ENCODE assay signal across 17 cellular contexts in the genomic region with DNA sequence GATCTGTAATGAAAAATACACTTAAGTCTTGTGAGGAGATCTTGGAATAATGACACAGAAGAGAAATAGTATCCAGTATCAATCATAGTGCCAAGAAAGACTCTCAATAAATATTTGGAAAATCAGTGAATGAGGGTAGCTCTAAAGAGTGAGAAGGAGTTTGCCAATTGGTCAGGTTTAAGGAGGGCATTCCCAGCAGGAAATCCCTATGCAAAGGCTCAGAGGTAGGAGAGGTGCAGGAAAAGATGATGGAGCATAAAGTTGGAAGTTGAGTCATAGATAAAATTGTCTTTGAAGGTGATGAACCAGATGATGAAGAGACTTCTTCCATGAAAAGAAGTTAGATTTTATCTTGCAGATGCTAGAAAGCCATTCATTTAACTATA.
"Had no signal": no experiment of that assay in that cellular context is flagged by ENCODE, and none has a peak within 500 bp of the region (broad histone marks: within the 10 kb centered on the region; RNA-seq: fewer than 3 reads in every experiment).

No MANE protein-coding gene starts in this region.

- H3K9me3 ChIP-seq: right lobe of liver, stomach had no signal

- H3K36me3 ChIP-seq: right lobe of liver, stomach had no signal

- H3K9me3 Mint-ChIP-seq: nephron; stimulated activated effector memory CD8-positive, alpha-beta T cell treated with anti-CD3 and anti-CD28 coated beads, Interleukin-12 subunit alpha, Interleukin-12 subunit beta, amount 100 ng/mL, for 72 hours had no signal

- DNase-seq: activated CD4-positive, alpha-beta T cell treated with anti-CD3 and anti-CD28 coated beads, Interleukin-2, amount 50 U/mL, for 4 hours; activated gamma-delta T cell; caudate nucleus; dorsolateral prefrontal cortex; foreskin keratinocyte; hypothalamus; islet precursor cell; mammary epithelial cell; midbrain; right lobe of liver; stimulated activated CD4-positive, alpha-beta T cell treated with anti-CD3 and anti-CD28 coated beads, Interleukin-4, amount 100 ng/mL, for 1 hour; stomach had no signal

- H3K4me3 Mint-ChIP-seq: activated naive CD8-positive, alpha-beta T cell; stimulated activated effector memory CD8-positive, alpha-beta T cell treated with anti-CD3 and anti-CD28 coated beads, Interleukin-12 subunit alpha, Interleukin-12 subunit beta, amount 100 ng/mL, for 72 hours; type B pancreatic cell had no signal

- H3K27ac ChIP-seq: foreskin keratinocyte, right lobe of liver, stomach had no signal

- H3K4me3 ChIP-seq: dorsolateral prefrontal cortex, right lobe of liver, smooth muscle cell, stomach had no signal

- H3K27me3 ChIP-seq: dorsolateral prefrontal cortex, foreskin keratinocyte, right lobe of liver, stomach had no signal

- H3K27me3 Mint-ChIP-seq: activated naive CD8-positive, alpha-beta T cell; type B pancreatic cell had no signal

- H3K27ac Mint-ChIP-seq: activated naive CD8-positive, alpha-beta T cell; nephron; stimulated activated effector memory CD8-positive, alpha-beta T cell treated with anti-CD3 and anti-CD28 coated beads, Interleukin-12 subunit alpha, Interleukin-12 subunit beta, amount 100 ng/mL, for 72 hours; type B pancreatic cell had no signal

- ATAC-seq: foreskin keratinocyte; right lobe of liver; stimulated activated effector memory CD8-positive, alpha-beta T cell treated with anti-CD3 and anti-CD28 coated beads, Interleukin-12 subunit alpha, Interleukin-12 subunit beta, amount 100 ng/mL, for 72 hours had no signal

- H3K36me3 Mint-ChIP-seq: activated naive CD8-positive, alpha-beta T cell had no signal
